17 cellular contexts compared by ENCODE assay signal in the genomic region with DNA sequence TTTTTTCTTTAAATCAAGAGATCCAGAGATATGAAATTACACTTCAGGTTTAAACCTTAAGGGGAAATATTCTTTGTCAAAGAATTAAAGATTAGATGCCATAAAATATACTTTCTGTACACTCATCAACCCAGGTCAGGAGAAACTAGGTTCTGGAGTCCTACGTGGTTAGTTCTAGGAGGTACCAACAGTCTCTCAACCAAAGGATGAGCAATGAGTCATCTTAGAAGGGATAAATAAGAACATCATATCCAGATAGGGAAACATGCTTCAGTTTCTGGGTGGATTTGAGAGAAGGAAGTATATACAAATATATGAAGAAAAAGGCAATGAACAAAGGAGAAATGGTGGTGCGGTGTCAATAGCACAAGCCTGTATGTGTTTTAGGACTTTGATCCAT.
DNase-seq lines count a peak whose midpoint lies in the region; ATAC-seq and TF ChIP-seq lines count a peak whose summit lies in the region.
"Had no signal": no experiment of that assay in that cellular context is flagged by ENCODE, and none has a peak within 500 bp of the region (broad histone marks: within the 10 kb centered on the region; RNA-seq: fewer than 3 reads in every experiment).

No MANE protein-coding gene starts in this region.

- no peaks in the 10 kb centered on the region for H3K27me3 ChIP-seq in CD4-positive, alpha-beta T cell (ENCODE audit: control insufficient read depth, insufficient read depth, low read length)
- no peaks in the 10 kb centered on the region for H3K27me3 ChIP-seq in adipocyte (replicated peaks; ENCODE audit: control insufficient read depth, insufficient read depth, low read length)
- H3K27me3 ChIP-seq in neuronal stem cell (ENCODE audit: control insufficient read depth in 3 of 3, insufficient read depth in 3 of 3, low read depth in 1 of 3, low read length in 3 of 3) = no peaks in the 10 kb centered on the region
- H3K27me3 ChIP-seq: ascending aorta, SJSA1 had no signal

- no peak overlapping the region for H3K18ac ChIP-seq in neuronal stem cell (ENCODE audit: low read length)

- no peak overlapping the region for H3K23ac ChIP-seq in neuronal stem cell (ENCODE audit: low read depth, low read length, poor library complexity)

- H3K9ac ChIP-seq in adipocyte (ENCODE audit: low read length) (no peak overlapping the region), neuronal stem cell (ENCODE audit: low read depth, low read length, poor library complexity) (no peak overlapping the region)

- no peak overlapping the region for H2BK15ac ChIP-seq in neuronal stem cell (ENCODE audit: low read length)

- CTCF ChIA-PET in CD4-positive, alpha-beta T cell (lab: Charles Lee) = interaction anchor here (0.7 to 2.3 kb wide), 7 partner anchors 11 to 906 kb away, joined by 4 to 28 read pairs (median 4); partner anchors contain the start of gene CEP120

- POLR2A ChIA-PET in CD4-positive, alpha-beta T cell (lab: Charles Lee) = interaction anchor here (1.4 to 2.1 kb wide), 2 partner anchors 186 to 188 kb away, joined by 4 to 23 read pairs; partner anchors contain the start of gene CEP120

- H3K36me3 Mint-ChIP-seq in CD4-positive, alpha-beta T cell (ENCODE audit: low read depth) = peaks cover 33% of the 10 kb centered on the region
- H3K36me3 Mint-ChIP-seq in memory B cell = peaks cover 9% of the 10 kb centered on the region
- peaks cover 6% of the 10 kb centered on the region for H3K36me3 Mint-ChIP-seq in activated naive CD8-positive, alpha-beta T cell treated with anti-CD3 and anti-CD28 coated beads for 36 hours

- peaks cover 4% of the 10 kb centered on the region for H3K4me1 ChIP-seq in adipocyte (ENCODE audit: control insufficient read depth, insufficient read depth, low read length)
- no peaks in the 10 kb centered on the region for H3K4me1 ChIP-seq in neuronal stem cell (ENCODE audit: control insufficient read depth in 2 of 2, insufficient read depth in 1 of 2, low read depth in 1 of 2, low read length in 2 of 2)
- H3K4me1 ChIP-seq: ascending aorta, SJSA1 had no signal

- no peak for DNase-seq in CD4-positive, alpha-beta T cell
- DNase-seq in HT1080 (ENCODE audit: low read depth) = peak; percentile 1
- peak; percentile 9 for DNase-seq in adipocyte (ENCODE audit: low read depth)
- DNase-seq in memory B cell (ENCODE audit: low spot score in 2 of 2) = no peak
- DNase-seq in activated naive CD8-positive, alpha-beta T cell treated with anti-CD3 and anti-CD28 coated beads for 36 hours = no peak
- DNase-seq in T-helper 2 cell = no peak
- DNase-seq in neuronal stem cell (ENCODE audit: low spot score) = no peak
- DNase-seq: activated CD4-positive, alpha-beta memory T cell treated with anti-CD3 and anti-CD28 coated beads, Interleukin-2, amount 10 ng/mL, durations not matched to agents 7 days and 5 days; activated effector memory CD4-positive, alpha-beta T cell treated with Interleukin-2 at 50 U/mL for 16 hours; DMS79; left ventricle myocardium inferior; NCI-H146; NCI-H446 treated with DMSO at 0.1 percent for 48 hours had no signal

- H3K9me3 Mint-ChIP-seq in CD4-positive, alpha-beta T cell = no peaks in the 10 kb centered on the region
- no peaks in the 10 kb centered on the region for H3K9me3 Mint-ChIP-seq in memory B cell
- H3K9me3 Mint-ChIP-seq in activated naive CD8-positive, alpha-beta T cell treated with anti-CD3 and anti-CD28 coated beads for 36 hours = no peaks in the 10 kb centered on the region
- H3K9me3 Mint-ChIP-seq: activated CD4-positive, alpha-beta memory T cell treated with anti-CD3 and anti-CD28 coated beads, Interleukin-2, amount 10 ng/mL, durations not matched to agents 7 days and 5 days had no signal

- no peak overlapping the region for H3K14ac ChIP-seq in neuronal stem cell (ENCODE audit: low read length)

- no CpG with 5 or more reads among the region's 2 CpGs for WGBS in neuronal stem cell (ENCODE audit: extremely low coverage in 2 of 2, insufficient read length in 2 of 2, insufficient replicate concordance in 1 of 2), 2 donors

- no peak for ATAC-seq in CD4-positive, alpha-beta T cell (ENCODE audit: poor library complexity)
- no peak for ATAC-seq in memory B cell (ENCODE audit: low read depth)

- H2AFZ ChIP-seq in neuronal stem cell (ENCODE audit: low read length) = no peak overlapping the region

- H3K9me3 ChIP-seq in CD4-positive, alpha-beta T cell (ENCODE audit: control insufficient read depth, low read length) = no peaks in the 10 kb centered on the region
- no peaks in the 10 kb centered on the region for H3K9me3 ChIP-seq in adipocyte (ENCODE audit: control insufficient read depth, low read length)
- peaks cover 0 to 7% of the 10 kb centered on the region in 2 donors for H3K9me3 ChIP-seq in neuronal stem cell (replicated peaks in 1 of 2; ENCODE audit: control insufficient read depth in 2 of 2, insufficient read depth in 1 of 2, low read depth in 1 of 2, low read length in 2 of 2)
- H3K9me3 ChIP-seq: ascending aorta, left ventricle myocardium inferior, SJSA1 had no signal

- intact Hi-C loops in CD4-positive, alpha-beta T cell (cut with DNase I, micrococcal nuclease) = loop anchor here (2.0 to 10.0 kb wide), 6 partner anchors 187 to 1108 kb away; partner anchors contain the start of gene CEP120 (in 2 of the 2)

- no peaks in the 10 kb centered on the region for H3K4me1 Mint-ChIP-seq in CD4-positive, alpha-beta T cell (ENCODE audit: low read depth)
- peaks cover 5% of the 10 kb centered on the region for H3K4me1 Mint-ChIP-seq in memory B cell
- H3K4me1 Mint-ChIP-seq in activated naive CD8-positive, alpha-beta T cell treated with anti-CD3 and anti-CD28 coated beads for 36 hours = peaks cover 8% of the 10 kb centered on the region

- no peak overlapping the region for H4K8ac ChIP-seq in neuronal stem cell (ENCODE audit: low read depth, low read length)

- no peak overlapping the region for H2AK5ac ChIP-seq in neuronal stem cell (ENCODE audit: low read depth, low read length)

- H3K4me2 ChIP-seq in neuronal stem cell (ENCODE audit: insufficient read depth, low read length, poor library complexity, severe bottlenecking) = no peak overlapping the region

- H3K36me3 ChIP-seq in adipocyte (ENCODE audit: control insufficient read depth, insufficient read depth, low read length, severe bottlenecking) = peaks cover 33% of the 10 kb centered on the region
- peaks cover 3 to 61% of the 10 kb centered on the region in 2 donors for H3K36me3 ChIP-seq in neuronal stem cell (replicated peaks in 1 of 2; ENCODE audit: control insufficient read depth in 2 of 2, insufficient read depth in 2 of 2, low read length in 2 of 2)

- no peaks in the 10 kb centered on the region for H3K79me1 ChIP-seq in neuronal stem cell (ENCODE audit: low read depth, low read length)

- H3K27ac ChIP-seq in CD4-positive, alpha-beta T cell (ENCODE audit: low read depth, low read length) = no peak overlapping the region
- no peak overlapping the region for H3K27ac ChIP-seq in neuronal stem cell (replicated peaks; ENCODE audit: low read length)
- H3K27ac ChIP-seq: HL-60, left ventricle myocardium inferior, SJSA1 had no signal

- no peak overlapping the region for H3K4me3 Mint-ChIP-seq in CD4-positive, alpha-beta T cell
- H3K4me3 Mint-ChIP-seq in memory B cell = no peak overlapping the region
- H3K4me3 Mint-ChIP-seq in activated naive CD8-positive, alpha-beta T cell treated with anti-CD3 and anti-CD28 coated beads for 36 hours = no peak overlapping the region
- H3K4me3 Mint-ChIP-seq: activated CD4-positive, alpha-beta memory T cell treated with anti-CD3 and anti-CD28 coated beads, Interleukin-2, amount 10 ng/mL, durations not matched to agents 7 days and 5 days had no signal

- no peak overlapping the region for H3K4me3 ChIP-seq in adipocyte (ENCODE audit: low read length)
- no peak overlapping the region for H3K4me3 ChIP-seq in neuronal stem cell (ENCODE audit: low read length in 2 of 2)
- H3K4me3 ChIP-seq: ascending aorta, left ventricle myocardium inferior, SJSA1 had no signal

- H3K27ac Mint-ChIP-seq in CD4-positive, alpha-beta T cell = peak overlapping the region; percentile 25
- H3K27ac Mint-ChIP-seq in memory B cell = peak overlapping the region; percentile 85
- H3K27ac Mint-ChIP-seq in activated naive CD8-positive, alpha-beta T cell treated with anti-CD3 and anti-CD28 coated beads for 36 hours = no peak overlapping the region
- H3K27ac Mint-ChIP-seq: activated CD4-positive, alpha-beta memory T cell treated with anti-CD3 and anti-CD28 coated beads, Interleukin-2, amount 10 ng/mL, durations not matched to agents 7 days and 5 days; progenitor cell of endocrine pancreas had no signal

- no peak overlapping the region for H2BK12ac ChIP-seq in neuronal stem cell (ENCODE audit: low read length)

- no peak for TF ChIP-seq CTCF in CD4-positive, alpha-beta T cell (IDR thresholded peaks at IDR 0.05)

- H2BK120ac ChIP-seq in neuronal stem cell (ENCODE audit: low read depth, low read length) = no peak overlapping the region

- H3K27me3 Mint-ChIP-seq in CD4-positive, alpha-beta T cell = no peaks in the 10 kb centered on the region
- H3K27me3 Mint-ChIP-seq in memory B cell = no peaks in the 10 kb centered on the region
- no peaks in the 10 kb centered on the region for H3K27me3 Mint-ChIP-seq in activated naive CD8-positive, alpha-beta T cell treated with anti-CD3 and anti-CD28 coated beads for 36 hours
- H3K27me3 Mint-ChIP-seq: activated CD4-positive, alpha-beta memory T cell treated with anti-CD3 and anti-CD28 coated beads, Interleukin-2, amount 10 ng/mL, durations not matched to agents 7 days and 5 days; progenitor cell of endocrine pancreas had no signal

- no peak overlapping the region for H3K4ac ChIP-seq in neuronal stem cell (ENCODE audit: low read length)

- no peak overlapping the region for H4K91ac ChIP-seq in neuronal stem cell (ENCODE audit: low read depth, low read length, poor library complexity)

- H2BK5ac ChIP-seq in neuronal stem cell (ENCODE audit: low read length) = no peak overlapping the region

Comparison
In these comparisons a context has a peak if more than half of its experiments do, and no peak if none do; other contexts are left out.
1. DNase-seq: peak in HT1080 (single experiment) and adipocyte (single experiment); none in CD4-positive, alpha-beta T cell (0 of 10), memory B cell (0 of 2), activated naive CD8-positive, alpha-beta T cell treated with anti-CD3 and anti-CD28 coated beads for 36 hours (single experiment), T-helper 2 cell (0 of 5) and neuronal stem cell (single experiment).